ENCODE assay signal across 24 cellular contexts in genomic region chr5:168337361-168337760, GRCh38.
"Had no signal": no experiment of that assay in that cellular context is flagged by ENCODE, and none has a peak within 500 bp of the region (broad histone marks: within the 10 kb centered on the region; RNA-seq: fewer than 3 reads in every experiment).

No MANE protein-coding gene starts in this region.

- H3K36me3 ChIP-seq: MG63, SJSA1 had no signal

- H3K9me3 ChIP-seq: MG63, SJSA1 had no signal

- DNase-seq: KBM-7, MG63, NCI-H1092, NCI-H1105 treated with DMSO at 0.1 percent for 48 hours, NCI-H1417 treated with DMSO at 0.1 percent for 48 hours, NCI-H146, NCI-H1694 treated with DMSO at 0.1 percent for 48 hours, NCI-H1930, NCI-H2081, NCI-H2107, NCI-H226, NCI-H446, NCI-H510A, NCI-H524 treated with DMSO at 0.1 percent for 48 hours, NCI-H69, NCI-H774, Right ventricle myocardium superior, RPMI8226, SIG-M5 had no signal

- H3K4me3 ChIP-seq: MG63, SJSA1, SK-N-MC had no signal

- FAIRE-seq: HTR-8/SVneo, RCC 7860 had no signal

- H3K27me3 ChIP-seq: MG63, SJSA1 had no signal

- H3K27ac ChIP-seq: HL-60, SJSA1, SK-N-MC had no signal
